In the genomic region with DNA sequence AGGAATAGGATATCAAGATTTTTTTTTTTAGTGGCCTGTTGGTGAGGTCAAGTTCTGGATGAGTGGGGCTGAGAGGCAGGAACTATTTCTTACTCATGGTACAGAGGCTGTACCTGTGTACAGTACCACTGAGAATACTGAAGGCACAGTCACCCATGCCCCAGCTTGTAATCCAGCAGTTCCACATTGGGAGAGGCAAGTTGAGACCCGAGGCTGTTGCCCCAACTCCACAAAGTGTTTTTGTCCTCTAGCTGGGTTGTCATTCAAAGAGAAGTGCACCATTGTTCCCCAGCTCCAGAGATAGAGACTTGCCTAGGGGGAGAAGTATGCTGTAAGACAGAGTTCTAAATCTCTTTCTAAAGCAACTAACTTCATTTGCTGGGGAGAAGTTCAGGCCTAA, we compare ENCODE assay signal across 19 cellular contexts.
"Had no signal": no experiment of that assay in that cellular context is flagged by ENCODE, and none has a peak within 500 bp of the region (broad histone marks: within the 10 kb centered on the region; RNA-seq: fewer than 3 reads in every experiment).

No MANE protein-coding gene starts in this region.

- H3K27me3 Mint-ChIP-seq: activated CD8-positive, alpha-beta memory T cell treated with anti-CD3 and anti-CD28 coated beads, Interleukin-2, amount 10 ng/mL, durations not matched to agents 7 days and 5 days; activated T-helper 17 cell treated with anti-CD3 and anti-CD28 coated beads, Interleukin-2, amount 50 U/mL, for 72 hours; memory B cell; naive thymus-derived CD8-positive, alpha-beta T cell; stimulated activated memory B cell treated with anti-CD40 and anti-IgM and Interleukin-4, amounts not matched to agents 10 μg/mL and 1 μg/mL and 100 μg/mL, for 72 hours had no signal

- DNase-seq: activated CD4-positive, alpha-beta T cell treated with anti-CD3 and anti-CD28 coated beads, Interleukin-2, amount 50 U/mL, for 48 hours; activated CD8-positive, alpha-beta memory T cell treated with anti-CD3 and anti-CD28 coated beads, Interleukin-2, amount 10 ng/mL, durations not matched to agents 7 days and 5 days; activated naive CD4-positive, alpha-beta T cell treated with anti-CD3 and anti-CD28 coated beads for 36 hours; body of pancreas; central memory CD4-positive, alpha-beta T cell; colonic mucosa; glutamatergic neuron; kidney; left ventricle myocardium inferior; naive thymus-derived CD8-positive, alpha-beta T cell; SJCRH30; stimulated activated CD4-positive, alpha-beta T cell treated with anti-CD3 and anti-CD28 coated beads, Interleukin-4, amount 100 ng/mL, for 1 hour; testis; upper lobe of left lung had no signal

- H3K4me3 Mint-ChIP-seq: activated CD8-positive, alpha-beta memory T cell treated with anti-CD3 and anti-CD28 coated beads, Interleukin-2, amount 10 ng/mL, durations not matched to agents 7 days and 5 days; activated naive CD4-positive, alpha-beta T cell treated with anti-CD3 and anti-CD28 coated beads for 36 hours; activated T-helper 17 cell treated with anti-CD3 and anti-CD28 coated beads, Interleukin-2, amount 50 U/mL, for 72 hours; memory B cell; stimulated activated memory B cell treated with anti-CD40 and anti-IgM and Interleukin-4, amounts not matched to agents 10 μg/mL and 1 μg/mL and 100 μg/mL, for 72 hours; T-helper 1 cell treated with Interleukin-12 subunit alpha and Interleukin-12 subunit beta and Interleukin-4 antibody, amounts not matched to agents 30 μg/mL and 1 μg/mL, for 36 hours had no signal

- H3K27ac Mint-ChIP-seq: activated CD8-positive, alpha-beta memory T cell treated with anti-CD3 and anti-CD28 coated beads, Interleukin-2, amount 10 ng/mL, durations not matched to agents 7 days and 5 days; activated naive CD4-positive, alpha-beta T cell treated with anti-CD3 and anti-CD28 coated beads for 36 hours; activated T-helper 17 cell treated with anti-CD3 and anti-CD28 coated beads, Interleukin-2, amount 50 U/mL, for 72 hours; memory B cell; stimulated activated memory B cell treated with anti-CD40 and anti-IgM and Interleukin-4, amounts not matched to agents 10 μg/mL and 1 μg/mL and 100 μg/mL, for 72 hours; T-helper 1 cell treated with Interleukin-12 subunit alpha and Interleukin-12 subunit beta and Interleukin-4 antibody, amounts not matched to agents 30 μg/mL and 1 μg/mL, for 36 hours had no signal

- ATAC-seq: activated CD8-positive, alpha-beta memory T cell treated with anti-CD3 and anti-CD28 coated beads, Interleukin-2, amount 10 ng/mL, durations not matched to agents 7 days and 5 days; activated T-helper 17 cell treated with anti-CD3 and anti-CD28 coated beads, Interleukin-2, amount 50 U/mL, for 72 hours; body of pancreas; naive thymus-derived CD8-positive, alpha-beta T cell; sciatic nerve; stimulated activated memory B cell treated with anti-CD40 and anti-IgM and Interleukin-4, amounts not matched to agents 10 μg/mL and 1 μg/mL and 100 μg/mL, for 72 hours had no signal
